39 cellular contexts compared by ENCODE assay signal in genomic region chr7:23619141-23619540, GRCh38.
"Had no signal": no experiment of that assay in that cellular context is flagged by ENCODE, and none has a peak within 500 bp of the region (broad histone marks: within the 10 kb centered on the region; RNA-seq: fewer than 3 reads in every experiment).

No MANE protein-coding gene starts in this region.

- FAIRE-seq: astrocyte, bronchial epithelial cell had no signal

- H3K27me3 ChIP-seq: adrenal gland, ascending aorta, body of pancreas, brain microvascular endothelial cell, breast epithelium, cardiac muscle cell had no signal

- H3K9me3 ChIP-seq: adrenal gland, body of pancreas had no signal

- H3K36me3 ChIP-seq: adrenal gland, ascending aorta, brain microvascular endothelial cell, breast epithelium, cardiac muscle cell had no signal

- H3K27ac Mint-ChIP-seq: activated naive CD4-positive, alpha-beta T cell treated with anti-CD3 and anti-CD28 coated beads for 36 hours; activated naive CD4-positive, alpha-beta T cell treated with anti-CD3 and anti-CD28 coated beads, Interleukin-2, amount 10 ng/mL, durations not matched to agents 7 days and 5 days; activated naive CD4-positive, alpha-beta T cell treated with anti-CD3 and anti-CD28 coated beads, Interleukin-2, amount 50 U/mL, for 24 hours; activated naive CD4-positive, alpha-beta T cell treated with anti-CD3 and anti-CD28 coated beads, Interleukin-2, amount 50 U/mL, for 72 hours; activated naive CD8-positive, alpha-beta T cell; activated naive CD8-positive, alpha-beta T cell treated with anti-CD3 and anti-CD28 coated beads for 36 hours; activated naive CD8-positive, alpha-beta T cell treated with anti-CD3 and anti-CD28 coated beads, Interleukin-2, amount 10 ng/mL, durations not matched to agents 7 days and 5 days; activated naive CD8-positive, alpha-beta T cell treated with anti-CD3 and anti-CD28 coated beads, Interleukin-2, amount 50 U/mL, for 24 hours; activated T-cell treated with anti-CD3 and anti-CD28 coated beads, Interleukin-2, amount 50 U/mL, for 24 hours; activated T-cell treated with anti-CD3 and anti-CD28 coated beads, Interleukin-2, amount 50 U/mL, for 72 hours; activated T-helper 1 cell treated with anti-CD3 and anti-CD28 coated beads, Interleukin-12 subunit alpha, Interleukin-12 subunit beta, Interleukin-2, Interleukin-4 antibody, amounts not matched to agents 30 ng/mL and 10 ng/mL and 1 ng/mL, durations not matched to agents 14 hours and 24 hours and 36 hours; activated T-helper 17 cell treated with anti-CD3 and anti-CD28 coated beads, Interleukin-2, amount 50 U/mL, for 72 hours; activated T-helper 2 cell treated with anti-CD3 and anti-CD28 coated beads, Interferon-gamma antibody, Interleukin-2, Interleukin-4, amounts not matched to agents 10 μg/mL and 5 μg/mL and 100 μg/mL, durations not matched to agents 14 hours and 24 hours and 36 hours; brain had no signal

- H3K4me3 ChIP-seq: adrenal gland, ascending aorta, body of pancreas, breast epithelium, cardiac muscle cell had no signal

- H3K27ac ChIP-seq: adrenal gland, ascending aorta, body of pancreas, brain microvascular endothelial cell, breast epithelium, cardiac muscle cell had no signal

- ATAC-seq: activated naive CD4-positive, alpha-beta T cell treated with anti-CD3 and anti-CD28 coated beads, Interleukin-2, amount 50 U/mL, for 72 hours; activated naive CD8-positive, alpha-beta T cell treated with anti-CD3 and anti-CD28 coated beads, Interleukin-2, amount 50 U/mL, for 24 hours; activated T-cell treated with anti-CD3 and anti-CD28 coated beads, Interleukin-2, amount 50 U/mL, for 4 hours; activated T-cell treated with anti-CD3 and anti-CD28 coated beads, Interleukin-2, amount 50 U/mL, for 72 hours; activated T-helper 17 cell treated with anti-CD3 and anti-CD28 coated beads, Interleukin-2, amount 50 U/mL, for 72 hours; body of pancreas had no signal

- H3K27me3 Mint-ChIP-seq: activated naive CD4-positive, alpha-beta T cell treated with anti-CD3 and anti-CD28 coated beads, Interleukin-2, amount 10 ng/mL, durations not matched to agents 7 days and 5 days; activated naive CD4-positive, alpha-beta T cell treated with anti-CD3 and anti-CD28 coated beads, Interleukin-2, amount 50 U/mL, for 24 hours; activated naive CD8-positive, alpha-beta T cell; activated naive CD8-positive, alpha-beta T cell treated with anti-CD3 and anti-CD28 coated beads for 36 hours; activated naive CD8-positive, alpha-beta T cell treated with anti-CD3 and anti-CD28 coated beads, Interleukin-2, amount 10 ng/mL, durations not matched to agents 7 days and 5 days; activated naive CD8-positive, alpha-beta T cell treated with anti-CD3 and anti-CD28 coated beads, Interleukin-2, amount 50 U/mL, for 24 hours; activated T-cell treated with anti-CD3 and anti-CD28 coated beads, Interleukin-2, amount 50 U/mL, for 24 hours; activated T-helper 17 cell treated with anti-CD3 and anti-CD28 coated beads, Interleukin-2, amount 50 U/mL, for 72 hours; brain; central memory CD8-positive, alpha-beta T cell had no signal

- H3K4me1 ChIP-seq: adrenal gland, ascending aorta, breast epithelium had no signal

- DNase-seq: activated effector memory CD4-positive, alpha-beta T cell treated with anti-CD3 and anti-CD28 coated beads, Interleukin-2, amount 50 U/mL, for 16 hours; activated effector memory CD4-positive, alpha-beta T cell treated with Interleukin-2 at 50 U/mL for 16 hours; activated gamma-delta T cell; activated naive CD4-positive, alpha-beta T cell; activated naive CD4-positive, alpha-beta T cell treated with anti-CD3 and anti-CD28 coated beads for 36 hours; activated naive CD4-positive, alpha-beta T cell treated with anti-CD3 and anti-CD28 coated beads, Interleukin-2, amount 10 ng/mL, durations not matched to agents 7 days and 5 days; activated naive CD4-positive, alpha-beta T cell treated with anti-CD3 and anti-CD28 coated beads, Interleukin-2, amount 50 U/mL, for 16 hours; activated naive CD4-positive, alpha-beta T cell treated with Interleukin-2 at 50 U/mL for 16 hours; activated naive CD8-positive, alpha-beta T cell treated with anti-CD3 and anti-CD28 coated beads for 36 hours; activated naive CD8-positive, alpha-beta T cell treated with anti-CD3 and anti-CD28 coated beads, Interleukin-2, amount 10 ng/mL, durations not matched to agents 7 days and 5 days; activated naive CD8-positive, alpha-beta T cell treated with anti-CD3 and anti-CD28 coated beads, Interleukin-2, amount 50 U/mL, for 24 hours; activated T-cell treated with anti-CD3 and anti-CD28 coated beads, Interleukin-2, amount 50 U/mL, for 1 hour; activated T-cell treated with anti-CD3 and anti-CD28 coated beads, Interleukin-2, amount 50 U/mL, for 24 hours; activated T-cell treated with anti-CD3 and anti-CD28 coated beads, Interleukin-2, amount 50 U/mL, for 4 hours; activated T-cell treated with anti-CD3 and anti-CD28 coated beads, Interleukin-2, amount 50 U/mL, for 48 hours; activated T-cell treated with anti-CD3 and anti-CD28 coated beads, Interleukin-2, amount 50 U/mL, for 72 hours; adrenal gland; amniotic stem cell; amygdala; anterior cingulate cortex; aorta; body of pancreas; brain microvascular endothelial cell; caudate nucleus; central memory CD4-positive, alpha-beta T cell; cerebellar nuclear complex had no signal

- H3K4me3 Mint-ChIP-seq: activated naive CD4-positive, alpha-beta T cell treated with anti-CD3 and anti-CD28 coated beads for 36 hours; activated naive CD4-positive, alpha-beta T cell treated with anti-CD3 and anti-CD28 coated beads, Interleukin-2, amount 10 ng/mL, durations not matched to agents 7 days and 5 days; activated naive CD4-positive, alpha-beta T cell treated with anti-CD3 and anti-CD28 coated beads, Interleukin-2, amount 50 U/mL, for 24 hours; activated naive CD8-positive, alpha-beta T cell; activated naive CD8-positive, alpha-beta T cell treated with anti-CD3 and anti-CD28 coated beads for 36 hours; activated naive CD8-positive, alpha-beta T cell treated with anti-CD3 and anti-CD28 coated beads, Interleukin-2, amount 10 ng/mL, durations not matched to agents 7 days and 5 days; activated naive CD8-positive, alpha-beta T cell treated with anti-CD3 and anti-CD28 coated beads, Interleukin-2, amount 50 U/mL, for 24 hours; activated T-cell treated with anti-CD3 and anti-CD28 coated beads, Interleukin-2, amount 50 U/mL, for 24 hours; activated T-cell treated with anti-CD3 and anti-CD28 coated beads, Interleukin-2, amount 50 U/mL, for 4 hours; activated T-cell treated with anti-CD3 and anti-CD28 coated beads, Interleukin-2, amount 50 U/mL, for 72 hours; activated T-helper 1 cell treated with anti-CD3 and anti-CD28 coated beads, Interleukin-12 subunit alpha, Interleukin-12 subunit beta, Interleukin-2, Interleukin-4 antibody, amounts not matched to agents 30 ng/mL and 10 ng/mL and 1 ng/mL, durations not matched to agents 14 hours and 24 hours and 36 hours; activated T-helper 17 cell treated with anti-CD3 and anti-CD28 coated beads, Interleukin-2, amount 50 U/mL, for 72 hours; brain; central memory CD8-positive, alpha-beta T cell had no signal

- H3K4me1 Mint-ChIP-seq: activated naive CD4-positive, alpha-beta T cell treated with anti-CD3 and anti-CD28 coated beads, Interleukin-2, amount 10 ng/mL, durations not matched to agents 7 days and 5 days; activated naive CD4-positive, alpha-beta T cell treated with anti-CD3 and anti-CD28 coated beads, Interleukin-2, amount 50 U/mL, for 24 hours; activated naive CD8-positive, alpha-beta T cell treated with anti-CD3 and anti-CD28 coated beads, Interleukin-2, amount 10 ng/mL, durations not matched to agents 7 days and 5 days; activated T-helper 17 cell treated with anti-CD3 and anti-CD28 coated beads, Interleukin-2, amount 50 U/mL, for 72 hours had no signal
